26 cellular contexts compared by ENCODE assay signal in genomic region chr16:17747357-17747756, GRCh38.
"Had no signal": no experiment of that assay in that cellular context is flagged by ENCODE, and none has a peak within 500 bp of the region (broad histone marks: within the 10 kb centered on the region; RNA-seq: fewer than 3 reads in every experiment).

No MANE protein-coding gene starts in this region.

- H3K79me2 ChIP-seq: hepatocyte, parathyroid adenoma had no signal

- H3K36me3 Mint-ChIP-seq: mesothelial cell of epicardium, naive B cell, type B pancreatic cell had no signal

- DNase-seq: cortex of kidney; effector memory CD8-positive, alpha-beta T cell; foreskin fibroblast; gastrocnemius medialis; heart left ventricle; left cardiac atrium; left lung; mesenchymal stem cell; mucosa of descending colon; naive B cell; stimulated activated CD4-positive, alpha-beta T cell treated with anti-CD3 and anti-CD28 coated beads, Interleukin-12 subunit alpha, Interleukin-12 subunit beta, amount 100 ng/mL, for 4 hours; stimulated activated CD4-positive, alpha-beta T cell treated with anti-CD3 and anti-CD28 coated beads, Interleukin-1b, Interleukin-23, amount 100 ng/mL, for 48 hours; stimulated activated CD4-positive, alpha-beta T cell treated with anti-CD3 and anti-CD28 coated beads, Interleukin-4, amount 100 ng/mL, for 1 hour; stimulated activated CD8-positive, alpha-beta memory T cell treated with anti-CD3 and anti-CD28 coated beads, Interleukin-4, amount 100 ng/mL, for 48 hours; stimulated activated naive CD4-positive, alpha-beta T cell treated with Interleukin-2 at 50 U/mL for 16 hours; stomach; thyroid gland had no signal

- H3K4me1 Mint-ChIP-seq: naive B cell had no signal

- H3K4me3 Mint-ChIP-seq: effector memory CD8-positive, alpha-beta T cell; mesothelial cell of epicardium; naive B cell; natural killer cell treated with Interleukin-12 subunit alpha and Interleukin-12 subunit beta and Interleukin-15 and Interleukin-18, amount 100 ng/mL, for 72 hours; neural crest cell; type B pancreatic cell had no signal

- ATAC-seq: effector memory CD8-positive, alpha-beta T cell; gastrocnemius medialis; heart left ventricle; left cardiac atrium; left lung; mucosa of descending colon; sciatic nerve had no signal

- H3K9ac ChIP-seq: parathyroid adenoma had no signal

- H3K9me3 Mint-ChIP-seq: neural crest cell, type B pancreatic cell had no signal

- H3K4me3 ChIP-seq: gastrocnemius medialis, heart left ventricle, hepatocyte, left lung, mucosa of descending colon, smooth muscle cell, stomach, thyroid gland had no signal

- H3K27ac ChIP-seq: gastrocnemius medialis, heart left ventricle, hepatocyte, left lung, parathyroid adenoma, stomach, thyroid gland had no signal

- H3K4me2 ChIP-seq: hepatocyte, smooth muscle cell had no signal

- H3K9me3 ChIP-seq: gastrocnemius medialis, mucosa of descending colon, thyroid gland had no signal

- H3K27ac Mint-ChIP-seq: effector memory CD8-positive, alpha-beta T cell; mesothelial cell of epicardium; natural killer cell treated with Interleukin-12 subunit alpha and Interleukin-12 subunit beta and Interleukin-15 and Interleukin-18, amount 100 ng/mL, for 72 hours; progenitor cell of endocrine pancreas had no signal

- H3K27me3 ChIP-seq: gastrocnemius medialis, thyroid gland had no signal

- H2AFZ ChIP-seq: hepatocyte, parathyroid adenoma had no signal

- H3K36me3 ChIP-seq: gastrocnemius medialis, heart left ventricle, left lung, stomach, thyroid gland had no signal

- H3K4me1 ChIP-seq: gastrocnemius medialis, heart left ventricle, left lung, parathyroid adenoma, stomach, thyroid gland had no signal
